1 cellular context compared by ENCODE assay signal in the genomic region with DNA sequence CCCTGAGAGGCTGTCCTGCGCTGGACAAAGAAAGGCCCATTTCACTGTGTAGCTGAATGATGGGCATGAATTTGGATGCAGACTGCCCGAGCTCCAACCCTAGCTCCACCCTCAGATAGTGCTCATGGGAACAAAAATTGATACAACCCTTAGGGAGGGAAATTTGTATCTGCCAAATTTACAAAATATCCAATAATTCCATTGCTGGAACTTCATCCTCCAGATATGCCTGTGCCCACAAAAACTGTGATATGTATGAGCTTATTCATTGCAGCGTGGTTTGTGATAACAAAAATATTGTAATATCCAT.
TF ChIP-seq lines count a peak whose summit lies in the region.

No MANE protein-coding gene starts in this region.

TF ChIP-seq in WTC11, 78 proteins besides CTCF, POLR2A, EP300 and RAD21 (continued from another document):
- TF ChIP-seq, protein P1, sequence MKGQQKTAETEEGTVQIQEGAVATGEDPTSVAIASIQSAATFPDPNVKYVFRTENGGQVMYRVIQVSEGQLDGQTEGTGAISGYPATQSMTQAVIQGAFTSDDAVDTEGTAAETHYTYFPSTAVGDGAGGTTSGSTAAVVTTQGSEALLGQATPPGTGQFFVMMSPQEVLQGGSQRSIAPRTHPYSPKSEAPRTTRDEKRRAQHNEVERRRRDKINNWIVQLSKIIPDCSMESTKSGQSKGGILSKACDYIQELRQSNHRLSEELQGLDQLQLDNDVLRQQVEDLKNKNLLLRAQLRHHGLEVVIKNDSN (CRISPR knock-in tag; IDR thresholded peaks at IDR 0.05) = no peak
- TF ChIP-seq GABPB1 (CRISPR knock-in tag; IDR thresholded peaks at IDR 0.05) = no peak
- no peak for TF ChIP-seq ATF1 (CRISPR knock-in tag; IDR thresholded peaks at IDR 0.05)
- TF ChIP-seq ZNF232 (CRISPR knock-in tag; IDR thresholded peaks at IDR 0.05) = no peak
